ENCODE assay signal across 18 cellular contexts in genomic region chr1:67530071-67530470, GRCh38.
DNase-seq lines count a peak whose midpoint lies in the region; TF ChIP-seq lines count a peak whose summit lies in the region.
"Had no signal": no experiment of that assay in that cellular context is flagged by ENCODE, and none has a peak within 500 bp of the region (broad histone marks: within the 10 kb centered on the region; RNA-seq: fewer than 3 reads in every experiment).

No MANE protein-coding gene starts in this region.

- TF ChIP-seq CTCF in epithelial cell of esophagus (IDR thresholded peaks at IDR 0.05; ENCODE audit: insufficient read depth, low read depth, low read length, missing control alignments) (no peak), esophagus squamous epithelium (IDR thresholded peaks at IDR 0.05) (no peak), ascending aorta (IDR thresholded peaks at IDR 0.05) (no peak)

- H3K4me3 ChIP-seq in epithelial cell of esophagus (ENCODE audit: low read length) (no peak overlapping the region), esophagus squamous epithelium (no peak overlapping the region), ascending aorta (no peak overlapping the region)
- H3K4me3 ChIP-seq: BLaER1 treated with 17β-estradiol and CSF1 and Interleukin-3, amounts not matched to agents 10 nM and 100 nM; HAP-1 had no signal

- H3K27ac ChIP-seq in esophagus squamous epithelium (peak overlapping the region in 3 of 4 donors; percentile 61 to 69 (median 64)), ascending aorta (no peak overlapping the region)
- H3K27ac ChIP-seq: BLaER1 treated with 17β-estradiol and CSF1 and Interleukin-3, amounts not matched to agents 10 nM and 100 nM had no signal

- no peak for TF ChIP-seq POLR2A in esophagus squamous epithelium (IDR thresholded peaks at IDR 0.05)

- intact Hi-C loops in esophagus squamous epithelium (cut with DNase I) = loop anchor here (5.0 kb wide), 1 partner anchor 227 kb away; no protein-coding TSS in a partner anchor
- intact Hi-C loops in ascending aorta (cut with DNase I) = loop anchor here (10.0 kb wide), 1 partner anchor 795 kb away; no protein-coding TSS in a partner anchor

- H3K4me1 ChIP-seq in esophagus squamous epithelium = peaks cover 0 to 29% (median 0%) of the 10 kb centered on the region in 3 donors
- H3K4me1 ChIP-seq in ascending aorta = peaks cover 0 to 2% of the 10 kb centered on the region in 2 donors
- H3K4me1 ChIP-seq: BE2C had no signal

- H3K36me3 ChIP-seq in esophagus squamous epithelium (no peaks in the 10 kb centered on the region), ascending aorta (no peaks in the 10 kb centered on the region)
- H3K36me3 ChIP-seq: BE2C; BLaER1 treated with 17β-estradiol and CSF1 and Interleukin-3, amounts not matched to agents 10 nM and 100 nM; HAP-1 had no signal

- H3K27me3 ChIP-seq in esophagus squamous epithelium (no peaks in the 10 kb centered on the region), ascending aorta (no peaks in the 10 kb centered on the region)
- H3K27me3 ChIP-seq: BE2C; BLaER1 treated with 17β-estradiol and CSF1 and Interleukin-3, amounts not matched to agents 10 nM and 100 nM had no signal

- DNase-seq in epithelial cell of esophagus (ENCODE audit: low read depth) (peak; percentile 51), esophagus squamous epithelium (lab: John Stamatoyannopoulos, UW) (no peak), kidney tubule cell (ENCODE audit: low spot score) (peak; percentile 44), renal cortical epithelial cell (ENCODE audit: low read depth) (peak; percentile 55), COR-L47 (lab: John Stamatoyannopoulos, UW) (no peak), ascending aorta (ENCODE audit: low spot score in 2 of 2) (no peak), AG08395 (ENCODE audit: low spot score) (no peak)
- DNase-seq: BE2C; Calu3; CD4-positive, alpha-beta T cell; CD8-positive, alpha-beta memory T cell; DMS53; DMS79 treated with DMSO at 0.1 percent for 48 hours; GF-D8; GOT3; HFFc6 had no signal

- no peaks in the 10 kb centered on the region for H3K9me3 ChIP-seq in esophagus squamous epithelium
- no peaks in the 10 kb centered on the region for H3K9me3 ChIP-seq in ascending aorta
- H3K9me3 ChIP-seq: BE2C, HAP-1 had no signal

Comparison
In these comparisons a context has a peak if more than half of its experiments do, and no peak if none do; other contexts are left out.
1. DNase-seq: peak in epithelial cell of esophagus (single experiment), kidney tubule cell (single experiment) and renal cortical epithelial cell (single experiment); none in esophagus squamous epithelium (single experiment), COR-L47 (single experiment), ascending aorta (0 of 2) and AG08395 (single experiment).
2. H3K27ac ChIP-seq: peak in esophagus squamous epithelium (3 of 4); none in ascending aorta (0 of 2).